18 cellular contexts compared by ENCODE assay signal in the genomic region with DNA sequence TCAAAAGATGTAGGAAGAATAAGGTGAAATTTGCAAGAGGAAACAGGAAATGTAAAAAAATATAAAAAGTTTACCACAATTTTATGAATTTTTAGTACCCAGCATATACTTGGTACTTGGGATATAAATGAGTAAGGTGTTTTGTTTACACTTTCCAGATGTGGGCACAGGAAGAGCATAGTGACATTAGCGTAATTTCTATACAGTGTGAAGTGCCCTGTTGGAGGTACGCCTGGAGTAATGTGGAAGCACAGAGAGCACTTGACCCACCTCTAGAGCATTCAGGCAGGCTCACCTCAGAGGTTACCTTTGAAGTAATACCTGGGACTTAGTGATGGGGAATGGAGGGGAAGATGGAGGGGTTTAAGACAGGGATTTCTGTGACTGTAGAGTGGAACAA.
DNase-seq lines count a peak whose midpoint lies in the region; ATAC-seq and TF ChIP-seq lines count a peak whose summit lies in the region.
"Had no signal": no experiment of that assay in that cellular context is flagged by ENCODE, and none has a peak within 500 bp of the region (broad histone marks: within the 10 kb centered on the region; RNA-seq: fewer than 3 reads in every experiment).

No MANE protein-coding gene starts in this region.

- H3K27ac Mint-ChIP-seq in Calu3 (ENCODE audit: unreplicated experiment) (peak overlapping the region; percentile 9), memory B cell (peak overlapping the region; percentile 45)
- peak overlapping the region; percentile 62 for H3K27ac Mint-ChIP-seq in activated naive CD8-positive, alpha-beta T cell treated with anti-CD3 and anti-CD28 coated beads, Interleukin-2, amount 10 ng/mL, durations not matched to agents 7 days and 5 days

- CTCF ChIA-PET in Calu3 (lab: Charles Lee): no interaction called here

- H3K36me3 Mint-ChIP-seq in Calu3 (ENCODE audit: insufficient read depth, unreplicated experiment): peaks cover 29% of the 10 kb centered on the region
- peaks cover 27% of the 10 kb centered on the region for H3K36me3 Mint-ChIP-seq in activated naive CD8-positive, alpha-beta T cell treated with anti-CD3 and anti-CD28 coated beads, Interleukin-2, amount 10 ng/mL, durations not matched to agents 7 days and 5 days
- H3K36me3 Mint-ChIP-seq in memory B cell: peaks cover 10% of the 10 kb centered on the region

- TF ChIP-seq EP300 in esophagus muscularis mucosa (IDR thresholded peaks at IDR 0.05): no peak

- TF ChIP-seq CTCF in Calu3 (IDR thresholded peaks at IDR 0.05; ENCODE audit: unreplicated experiment) (no peak), esophagus muscularis mucosa (IDR thresholded peaks at IDR 0.05) (no peak)

- H3K27me3 ChIP-seq in ACC112 (ENCODE audit: insufficient read depth, low read length): no peaks in the 10 kb centered on the region
- H3K27me3 ChIP-seq in effector memory CD4-positive, alpha-beta T cell (replicated peaks; ENCODE audit: control insufficient read depth, insufficient read depth, low read length, poor library complexity, severe bottlenecking): no peaks in the 10 kb centered on the region
- H3K27me3 ChIP-seq in esophagus muscularis mucosa: no peaks in the 10 kb centered on the region
- H3K27me3 ChIP-seq: cardiac muscle cell, right lobe of liver had no signal

- TF ChIP-seq POLR2A in esophagus muscularis mucosa (IDR thresholded peaks at IDR 0.05; ENCODE audit: low read depth): no peak

- peaks cover 32% of the 10 kb centered on the region for H3K4me1 ChIP-seq in ACC112 (ENCODE audit: control insufficient read depth, insufficient read depth, low read length, unreplicated experiment)
- no peaks in the 10 kb centered on the region for H3K4me1 ChIP-seq in effector memory CD4-positive, alpha-beta T cell (ENCODE audit: control insufficient read depth, insufficient read depth, low read length, poor library complexity, severe bottlenecking)
- H3K4me1 ChIP-seq in esophagus muscularis mucosa: peaks cover 6 to 15% (median 9%) of the 10 kb centered on the region in 4 donors

- WGBS in esophagus muscularis mucosa: 100% methylated on average over 2 of the region's 2 CpGs

- intact Hi-C loops in Calu3 (cut with micrococcal nuclease; ENCODE audit: unreplicated experiment) (no loop called here), esophagus muscularis mucosa (cut with DNase I) (no loop called here)

- POLR2A ChIA-PET in activated naive CD8-positive, alpha-beta T cell treated with anti-CD3 and anti-CD28 coated beads, Interleukin-2, amount 10 ng/mL, durations not matched to agents 7 days and 5 days (lab: Charles Lee): no interaction called here

- H3K9me3 ChIP-seq in effector memory CD4-positive, alpha-beta T cell (ENCODE audit: control insufficient read depth, low read length): no peaks in the 10 kb centered on the region
- H3K9me3 ChIP-seq in esophagus muscularis mucosa: no peaks in the 10 kb centered on the region
- H3K9me3 ChIP-seq: right lobe of liver had no signal

- peaks cover 3% of the 10 kb centered on the region for H3K9me3 Mint-ChIP-seq in Calu3 (ENCODE audit: low read depth, unreplicated experiment)
- peaks cover 1% of the 10 kb centered on the region for H3K9me3 Mint-ChIP-seq in activated naive CD8-positive, alpha-beta T cell treated with anti-CD3 and anti-CD28 coated beads, Interleukin-2, amount 10 ng/mL, durations not matched to agents 7 days and 5 days
- no peaks in the 10 kb centered on the region for H3K9me3 Mint-ChIP-seq in memory B cell

- H3K4me3 Mint-ChIP-seq in Calu3 (ENCODE audit: low read depth, unreplicated experiment) (no peak overlapping the region), memory B cell (no peak overlapping the region)
- no peak overlapping the region for H3K4me3 Mint-ChIP-seq in activated naive CD8-positive, alpha-beta T cell treated with anti-CD3 and anti-CD28 coated beads, Interleukin-2, amount 10 ng/mL, durations not matched to agents 7 days and 5 days

- no peaks in the 10 kb centered on the region for H3K79me2 ChIP-seq in ACC112 (ENCODE audit: control insufficient read depth, insufficient read depth, low read length, unreplicated experiment)

- DNase-seq in Calu3 (no peak), memory B cell (ENCODE audit: low spot score in 2 of 2) (no peak), esophagus muscularis mucosa (ENCODE audit: extremely low spot score) (no peak)
- DNase-seq in activated naive CD8-positive, alpha-beta T cell treated with anti-CD3 and anti-CD28 coated beads, Interleukin-2, amount 10 ng/mL, durations not matched to agents 7 days and 5 days: no peak
- no peak for DNase-seq in effector memory CD4-positive, alpha-beta T cell
- DNase-seq: activated CD4-positive, alpha-beta T cell treated with anti-CD3 and anti-CD28 coated beads for 4 hours; effector CD4-positive, alpha-beta T cell; GF-D8; hippocampal formation; NCI-H2081; NCI-H526; right lobe of liver; stimulated activated CD4-positive, alpha-beta T cell treated with anti-CD3 and anti-CD28 coated beads, Interleukin-2, amount 100 ng/mL, for 24 hours; T-helper 9 cell had no signal

- peaks cover 32% of the 10 kb centered on the region for H3K4me1 Mint-ChIP-seq in Calu3 (ENCODE audit: low read depth, unreplicated experiment)
- peaks cover 23% of the 10 kb centered on the region for H3K4me1 Mint-ChIP-seq in activated naive CD8-positive, alpha-beta T cell treated with anti-CD3 and anti-CD28 coated beads, Interleukin-2, amount 10 ng/mL, durations not matched to agents 7 days and 5 days
- H3K4me1 Mint-ChIP-seq in memory B cell: peaks cover 2% of the 10 kb centered on the region

- H3K4me3 ChIP-seq in ACC112 (ENCODE audit: low read depth, low read length) (no peak overlapping the region), esophagus muscularis mucosa (no peak overlapping the region)
- H3K4me3 ChIP-seq in effector memory CD4-positive, alpha-beta T cell (ENCODE audit: insufficient read depth, low read depth, low read length, poor library complexity, severe bottlenecking): no peak overlapping the region
- H3K4me3 ChIP-seq: cardiac muscle cell, right lobe of liver had no signal

- no peak for ATAC-seq in activated naive CD8-positive, alpha-beta T cell treated with anti-CD3 and anti-CD28 coated beads, Interleukin-2, amount 10 ng/mL, durations not matched to agents 7 days and 5 days (ENCODE audit: low read depth)
- ATAC-seq in memory B cell (ENCODE audit: low read depth): no peak
- ATAC-seq in GM21360 (IDR thresholded peaks at IDR 0.05; ENCODE audit: unreplicated experiment): no peak
- ATAC-seq in GM18907 (IDR thresholded peaks at IDR 0.05; ENCODE audit: unreplicated experiment): no peak

- H2AFZ ChIP-seq in ACC112 (ENCODE audit: low read length, unreplicated experiment): no peak overlapping the region

- BruUV-seq in Calu3 (replicated peaks; lab: Mats Ljungman, UMichigan): no TSS peak

- H3K27ac ChIP-seq in ACC112 (ENCODE audit: low read depth, low read length) (peak overlapping the region; percentile 83), esophagus muscularis mucosa (replicated peaks in 1 of 4) (no peak overlapping the region)
- H3K27ac ChIP-seq in effector memory CD4-positive, alpha-beta T cell (ENCODE audit: insufficient read depth, low read length, poor library complexity, severe bottlenecking): no peak overlapping the region
- H3K27ac ChIP-seq: right lobe of liver had no signal

- no peaks in the 10 kb centered on the region for H3K36me3 ChIP-seq in ACC112 (ENCODE audit: insufficient read depth, low read length)
- no peaks in the 10 kb centered on the region for H3K36me3 ChIP-seq in effector memory CD4-positive, alpha-beta T cell (ENCODE audit: control insufficient read depth, insufficient read depth, low read length)
- H3K36me3 ChIP-seq in esophagus muscularis mucosa: peaks cover 0 to under 1% (median 0%) of the 10 kb centered on the region in 4 donors
- H3K36me3 ChIP-seq: cardiac muscle cell, right lobe of liver had no signal

- H3K27me3 Mint-ChIP-seq in Calu3 (ENCODE audit: unreplicated experiment): no peaks in the 10 kb centered on the region
- no peaks in the 10 kb centered on the region for H3K27me3 Mint-ChIP-seq in activated naive CD8-positive, alpha-beta T cell treated with anti-CD3 and anti-CD28 coated beads, Interleukin-2, amount 10 ng/mL, durations not matched to agents 7 days and 5 days
- H3K27me3 Mint-ChIP-seq in memory B cell: no peaks in the 10 kb centered on the region

Comparison
In these comparisons a context has a peak if more than half of its experiments do, and no peak if none do; other contexts are left out.
1. H3K27ac Mint-ChIP-seq: peak in every context shown above with its lines; median percentile 62 in activated naive CD8-positive, alpha-beta T cell treated with anti-CD3 and anti-CD28 coated beads, Interleukin-2, amount 10 ng/mL, durations not matched to agents 7 days and 5 days; 45 in memory B cell; 9 in Calu3.